Comparison of ENCODE assay signal across 8 cellular contexts in the genomic region with DNA sequence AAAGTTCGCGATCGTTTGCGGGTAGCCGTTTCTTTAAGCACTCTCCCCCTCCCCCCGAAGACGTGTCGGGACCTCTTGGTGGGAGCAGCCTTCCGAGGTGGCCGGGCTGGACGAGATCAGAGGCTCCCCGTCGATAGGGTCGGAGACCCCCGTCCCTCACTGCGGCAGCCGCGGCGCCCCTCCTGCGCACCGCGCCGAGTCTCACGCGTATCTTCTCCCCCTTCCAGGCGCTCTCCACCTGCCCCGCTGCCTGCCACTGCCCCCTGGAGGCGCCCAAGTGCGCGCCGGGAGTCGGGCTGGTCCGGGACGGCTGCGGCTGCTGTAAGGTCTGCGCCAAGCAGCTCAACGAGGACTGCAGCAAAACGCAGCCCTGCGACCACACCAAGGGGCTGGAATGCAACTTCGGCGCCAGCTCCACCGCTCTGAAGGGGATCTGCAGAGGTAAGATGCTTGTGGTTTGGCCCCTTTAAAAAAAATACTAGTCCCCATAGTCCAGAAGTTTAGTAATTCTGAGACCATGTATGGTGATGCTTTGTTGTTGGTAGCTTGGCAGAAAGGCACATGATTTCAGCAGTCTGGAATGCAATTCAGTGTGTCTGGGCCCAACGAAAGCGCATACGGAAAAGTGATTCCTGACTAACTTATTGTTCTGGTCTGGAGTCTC. TPM values are rescaled to one million over a fixed set of nuclear protein-coding genes. Genes with fewer than 3 reads are reported as not detected.
DNase-seq lines count a peak whose midpoint lies in the region; ATAC-seq and TF ChIP-seq lines count a peak whose summit lies in the region.

No MANE protein-coding gene starts in this region.

- BruUV-seq in Calu3 (replicated peaks; lab: Mats Ljungman, UMichigan) = no TSS peak

- H3K4me3 Mint-ChIP-seq in Calu3 (ENCODE audit: low read depth, unreplicated experiment) = peak overlapping the region; percentile 76
- H3K4me3 Mint-ChIP-seq in activated naive CD8-positive, alpha-beta T cell = peak overlapping the region; percentile 82

- CTCF ChIA-PET in Calu3 (lab: Charles Lee) = interaction anchor here (0.6 to 2.9 kb wide), 14 partner anchors 22 to 305 kb away, joined by 3 to 11 read pairs (median 4); partner anchors contain the start of genes BCL10 and ZNHIT6

- peak; percentile 21 for ATAC-seq in GM21423 (IDR thresholded peaks at IDR 0.05; ENCODE audit: unreplicated experiment)
- peak; percentile 72 for ATAC-seq in Right ventricle myocardium superior (ENCODE audit: poor library complexity)
- ATAC-seq in HG02981 (IDR thresholded peaks at IDR 0.05; ENCODE audit: unreplicated experiment) = no peak
- no peak for ATAC-seq in HG03025 (IDR thresholded peaks at IDR 0.05; ENCODE audit: low FRiP score, unreplicated experiment)

- intact Hi-C loops in Calu3 (cut with micrococcal nuclease; ENCODE audit: unreplicated experiment) = loop anchor here (5.0 kb wide), 4 partner anchors 111 to 274 kb away; no protein-coding TSS in a partner anchor
- intact Hi-C loops in Right ventricle myocardium superior (cut with DNase I) = loop anchor here (5.0 kb wide), 1 partner anchor 111 kb away; no protein-coding TSS in a partner anchor
- intact Hi-C loops in posterior vena cava (cut with DNase I) = loop anchor here in 1 of 2 donors (10.0 kb wide), 2 partner anchors 104 to 116 kb away; partner anchors contain the start of gene DDAH1

- H3K36me3 Mint-ChIP-seq in Calu3 (ENCODE audit: insufficient read depth, unreplicated experiment) = peaks cover 84% of the 10 kb centered on the region
- no peaks in the 10 kb centered on the region for H3K36me3 Mint-ChIP-seq in activated naive CD8-positive, alpha-beta T cell

- H3K27ac Mint-ChIP-seq in Calu3 (ENCODE audit: unreplicated experiment) = peak overlapping the region; percentile 92
- H3K27ac Mint-ChIP-seq in activated naive CD8-positive, alpha-beta T cell = no peak overlapping the region

- DNase-seq in Calu3 (peak; percentile 89), NCI-H2196 treated with DMSO at 0.1 percent for 48 hours (lab: John Stamatoyannopoulos, UW; ENCODE audit: unreplicated experiment) (peak; percentile 41), Right ventricle myocardium superior (peak; percentile 84), posterior vena cava (ENCODE audit: low spot score) (peak; percentile 89)

- H3K27me3 Mint-ChIP-seq in Calu3 (ENCODE audit: unreplicated experiment) = no peaks in the 10 kb centered on the region
- H3K27me3 Mint-ChIP-seq in activated naive CD8-positive, alpha-beta T cell = peaks cover 44% of the 10 kb centered on the region

- peak; percentile 77 for TF ChIP-seq CTCF in Calu3 (IDR thresholded peaks at IDR 0.05; ENCODE audit: unreplicated experiment)

- H3K9me3 Mint-ChIP-seq in Calu3 (ENCODE audit: low read depth, unreplicated experiment) = no peaks in the 10 kb centered on the region
- no peaks in the 10 kb centered on the region for H3K9me3 Mint-ChIP-seq in activated naive CD8-positive, alpha-beta T cell (ENCODE audit: low read depth)

- peaks cover 34% of the 10 kb centered on the region for H3K4me1 Mint-ChIP-seq in Calu3 (ENCODE audit: low read depth, unreplicated experiment)
- H3K4me1 Mint-ChIP-seq in activated naive CD8-positive, alpha-beta T cell (ENCODE audit: low read depth) = peaks cover 28% of the 10 kb centered on the region

RNA-seq across cellular contexts. Expression of gene CCN1, which starts 0.7 kb away (rescaled TPM):
- total RNA-seq in Calu3 (2022) (148 and 210 TPM in 2 replicates), Right ventricle myocardium superior (29.4 TPM), posterior vena cava (100 to 1,000 TPM; 289 to 751 TPM)

Comparison
In these comparisons a context has a peak if more than half of its experiments do, and no peak if none do; other contexts are left out.
1. ATAC-seq: peak in GM21423 (single experiment) and Right ventricle myocardium superior (single experiment); none in HG02981 (single experiment) and HG03025 (single experiment).
2. Peak in every context shown above with its lines, with median percentiles within 50 percentile points of each other: DNase-seq.